Comparison of ENCODE assay signal across 8 cellular contexts in genomic region chr19:14563989-14564650, GRCh38. TPM values are rescaled to one million over a fixed set of nuclear protein-coding genes. Genes with fewer than 3 reads are reported as not detected.
A peak's percentile ranks its signal among the peaks of the same experiment; 100 is the strongest.
DNase-seq lines count a peak whose midpoint lies in the region; ATAC-seq and TF ChIP-seq lines count a peak whose summit lies in the region.

No MANE protein-coding gene starts in this region.

- ATAC-seq in Right ventricle myocardium inferior (peak; percentile 7), Right ventricle myocardium superior (ENCODE audit: poor library complexity) (no peak), activated B cell treated with CpG ODN at 0.5 μM for 24 hours (ENCODE audit: low read depth) (peak; percentile 77), left cardiac atrium (peak; percentile 13 to 31), HG03097 (IDR thresholded peaks at IDR 0.05; ENCODE audit: low FRiP score, unreplicated experiment) (no peak)
- peak; percentile 38 to 48 for ATAC-seq in stimulated activated naive B cell treated with anti-CD40 and anti-IgM and Interleukin-4, amounts not matched to agents 10 μg/mL and 1 μg/mL and 100 μg/mL, for 72 hours (replicated peaks)

- no peak overlapping the region for H3K27ac Mint-ChIP-seq in activated B cell treated with CpG ODN at 0.5 μM for 24 hours
- H3K27ac Mint-ChIP-seq in stimulated activated naive B cell treated with anti-CD40 and anti-IgM and Interleukin-4, amounts not matched to agents 10 μg/mL and 1 μg/mL and 100 μg/mL, for 72 hours: no peak overlapping the region

- H3K4me3 Mint-ChIP-seq in activated B cell treated with CpG ODN at 0.5 μM for 24 hours: no peak overlapping the region
- no peak overlapping the region for H3K4me3 Mint-ChIP-seq in stimulated activated naive B cell treated with anti-CD40 and anti-IgM and Interleukin-4, amounts not matched to agents 10 μg/mL and 1 μg/mL and 100 μg/mL, for 72 hours

- TF ChIP-seq CTCF in activated B cell treated with CpG ODN at 0.5 μM for 24 hours (IDR thresholded peaks at IDR 0.05): no peak

- H3K4me1 Mint-ChIP-seq in activated B cell treated with CpG ODN at 0.5 μM for 24 hours: peaks cover 18% of the 10 kb centered on the region
- peaks cover 33 to 55% of the 10 kb centered on the region in 2 donors for H3K4me1 Mint-ChIP-seq in stimulated activated naive B cell treated with anti-CD40 and anti-IgM and Interleukin-4, amounts not matched to agents 10 μg/mL and 1 μg/mL and 100 μg/mL, for 72 hours

- CTCF ChIA-PET in activated B cell treated with CpG ODN at 0.5 μM for 24 hours (lab: Charles Lee): no interaction called here

- intact Hi-C loops in Right ventricle myocardium inferior (cut with DNase I) (no loop called here), Right ventricle myocardium superior (cut with DNase I) (no loop called here), activated B cell treated with CpG ODN at 0.5 μM for 24 hours (cut with micrococcal nuclease) (no loop called here), left cardiac atrium (cut with DNase I) (no loop called here)

- no peaks in the 10 kb centered on the region for H3K27me3 Mint-ChIP-seq in activated B cell treated with CpG ODN at 0.5 μM for 24 hours
- no peaks in the 10 kb centered on the region for H3K27me3 Mint-ChIP-seq in stimulated activated naive B cell treated with anti-CD40 and anti-IgM and Interleukin-4, amounts not matched to agents 10 μg/mL and 1 μg/mL and 100 μg/mL, for 72 hours

- DNase-seq in Right ventricle myocardium inferior (ENCODE audit: missing footprints) (no peak), Right ventricle myocardium superior (no peak), activated B cell treated with CpG ODN at 0.5 μM for 24 hours (no peak), left cardiac atrium (no peak), NOMO-1 treated with dmso at 0.1 percent for 144 hours (lab: John Stamatoyannopoulos, UW; ENCODE audit: unreplicated experiment) (no peak), NCI-H2081 treated with DMSO at 0.1 percent for 48 hours (lab: John Stamatoyannopoulos, UW) (no peak)
- DNase-seq in stimulated activated naive B cell treated with anti-CD40 and anti-IgM and Interleukin-4, amounts not matched to agents 10 μg/mL and 1 μg/mL and 100 μg/mL, for 72 hours: no peak

- POLR2A ChIA-PET in activated B cell treated with CpG ODN at 0.5 μM for 24 hours (lab: Charles Lee): no interaction called here

- H3K9me3 Mint-ChIP-seq in activated B cell treated with CpG ODN at 0.5 μM for 24 hours: no peaks in the 10 kb centered on the region
- H3K9me3 Mint-ChIP-seq in stimulated activated naive B cell treated with anti-CD40 and anti-IgM and Interleukin-4, amounts not matched to agents 10 μg/mL and 1 μg/mL and 100 μg/mL, for 72 hours: no peaks in the 10 kb centered on the region

- H3K36me3 Mint-ChIP-seq in activated B cell treated with CpG ODN at 0.5 μM for 24 hours (ENCODE audit: low read depth): peaks cover 40% of the 10 kb centered on the region
- peaks cover 32 to 43% of the 10 kb centered on the region in 2 donors for H3K36me3 Mint-ChIP-seq in stimulated activated naive B cell treated with anti-CD40 and anti-IgM and Interleukin-4, amounts not matched to agents 10 μg/mL and 1 μg/mL and 100 μg/mL, for 72 hours

RNA-seq across cellular contexts. Expression of gene NDUFB7, which starts 7.7 kb away (rescaled TPM):
- total RNA-seq in Right ventricle myocardium inferior (529 TPM), Right ventricle myocardium superior (533 TPM), activated B cell treated with CpG ODN at 0.5 μM for 24 hours (108 and 129 TPM in 2 replicates), left cardiac atrium (100 to 1,000 TPM; 357 to 393 TPM)

RNA-seq across cellular contexts. Expression of gene CLEC17A, which starts 18.8 kb away (rescaled TPM):
- total RNA-seq in Right ventricle myocardium inferior (not detected), Right ventricle myocardium superior (not detected), activated B cell treated with CpG ODN at 0.5 μM for 24 hours (111 and 123 TPM in 2 replicates), left cardiac atrium (not detected)

RNA-seq across cellular contexts. Expression of gene TECR, which starts 34.7 kb away (rescaled TPM):
- total RNA-seq in Right ventricle myocardium inferior: 77.4 TPM
- total RNA-seq in Right ventricle myocardium superior: 73.8 TPM
- total RNA-seq in activated B cell treated with CpG ODN at 0.5 μM for 24 hours: 55.3 and 58.6 TPM in 2 replicates
- 100 to 1,000 TPM in 1 of 2 donors, 10 to 100 TPM in 1; 85.7 to 108 TPM for total RNA-seq in left cardiac atrium

RNA-seq across cellular contexts. Expression of gene DNAJB1, which starts 45.9 kb away (rescaled TPM):
- 46.9 TPM for total RNA-seq in Right ventricle myocardium inferior
- total RNA-seq in Right ventricle myocardium superior: 43.0 TPM
- total RNA-seq in activated B cell treated with CpG ODN at 0.5 μM for 24 hours: 56.1 and 58.7 TPM in 2 replicates
- 10 to 100 TPM; 50.7 to 70.5 TPM for total RNA-seq in left cardiac atrium

Comparison
In these comparisons a context has a peak if more than half of its experiments do, and no peak if none do; other contexts are left out.
1. ATAC-seq: peak in Right ventricle myocardium inferior (single experiment), activated B cell treated with CpG ODN at 0.5 μM for 24 hours (single experiment), left cardiac atrium (2 of 2) and stimulated activated naive B cell treated with anti-CD40 and anti-IgM and Interleukin-4, amounts not matched to agents 10 μg/mL and 1 μg/mL and 100 μg/mL, for 72 hours (2 of 2); none in Right ventricle myocardium superior (single experiment) and HG03097 (single experiment).
2. RNA of gene CLEC17A, which starts 18.8 kb away (total RNA-seq): 111 to 123 TPM in activated B cell treated with CpG ODN at 0.5 μM for 24 hours; not detected in Right ventricle myocardium inferior (single experiment), not detected in Right ventricle myocardium superior (single experiment) and not detected in left cardiac atrium; every median in the first group is over 100 times any median in the second.